9 cellular contexts compared by ENCODE assay signal in the genomic region with DNA sequence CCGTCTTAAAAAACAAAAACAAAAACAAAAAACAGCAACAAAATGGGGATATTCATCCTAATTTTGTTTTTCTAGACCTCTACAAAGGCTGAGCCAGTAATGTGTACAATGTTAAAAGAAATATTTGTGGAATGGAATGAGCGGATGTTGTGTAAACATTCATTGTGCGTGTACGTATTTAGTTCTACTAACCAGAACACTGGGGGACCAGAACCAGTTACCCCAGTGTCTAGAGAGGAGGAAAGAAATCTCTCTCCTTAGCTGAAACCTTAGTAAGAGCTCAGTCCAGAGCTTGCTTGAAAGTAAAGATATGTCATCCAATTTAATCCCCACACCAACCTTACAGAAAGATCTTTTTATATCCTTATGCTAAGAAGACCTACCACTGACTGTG.
A peak's percentile ranks its signal among the peaks of the same experiment; 100 is the strongest.
DNase-seq lines count a peak whose midpoint lies in the region; FAIRE-seq and TF ChIP-seq lines count a peak whose summit lies in the region.
"Had no signal": no experiment of that assay in that cellular context is flagged by ENCODE, and none has a peak within 500 bp of the region (broad histone marks: within the 10 kb centered on the region; RNA-seq: fewer than 3 reads in every experiment).

No MANE protein-coding gene starts in this region.

- no peak for TF ChIP-seq POLR2A in stomach (IDR thresholded peaks at IDR 0.05)

- H3K4me3 ChIP-seq in kidney (ENCODE audit: low read length in 2 of 2) (no peak overlapping the region), stomach (no peak overlapping the region)

- intact Hi-C loops in kidney (cut with DNase I): no loop called here
- intact Hi-C loops in stomach (cut with DNase I; ENCODE audit: low total_unique reads): no loop called here

- peak overlapping the region; percentile 36 to 66 for H3K27ac ChIP-seq in kidney (ENCODE audit: low read depth in 2 of 2, low read length in 2 of 2)
- peak overlapping the region; percentile 64 to 88 (median 76) for H3K27ac ChIP-seq in stomach
- H3K27ac ChIP-seq: 22Rv1 had no signal

- H3K9me3 Mint-ChIP-seq in activated naive CD8-positive, alpha-beta T cell treated with anti-CD3 and anti-CD28 coated beads for 36 hours: peaks cover 2% of the 10 kb centered on the region

- H3K4me1 ChIP-seq in kidney (ENCODE audit: control insufficient read depth in 1 of 2, insufficient read depth in 1 of 2, low read depth in 1 of 2, low read length in 2 of 2) (peaks cover 5 to 12% of the 10 kb centered on the region in 2 donors), stomach (peaks cover 20 to 48% (median 34%) of the 10 kb centered on the region in 4 donors)

- H3K4me3 Mint-ChIP-seq in activated naive CD8-positive, alpha-beta T cell treated with anti-CD3 and anti-CD28 coated beads for 36 hours: no peak overlapping the region

- peak overlapping the region; percentile 87 for H3K27ac Mint-ChIP-seq in activated naive CD8-positive, alpha-beta T cell treated with anti-CD3 and anti-CD28 coated beads for 36 hours

- no peaks in the 10 kb centered on the region for H3K27me3 Mint-ChIP-seq in activated naive CD8-positive, alpha-beta T cell treated with anti-CD3 and anti-CD28 coated beads for 36 hours

- no peak for FAIRE-seq in kidney (lab: Jason Lieb, UNC)

- no peak for TF ChIP-seq CTCF in kidney (IDR thresholded peaks at IDR 0.05; ENCODE audit: borderline replicate concordance, extremely low read depth, insufficient read depth)
- TF ChIP-seq CTCF in stomach (IDR thresholded peaks at IDR 0.05): no peak

- H3K36me3 ChIP-seq in kidney (ENCODE audit: control insufficient read depth in 1 of 2, insufficient read depth in 2 of 2, low read length in 2 of 2) (no peaks in the 10 kb centered on the region), stomach (no peaks in the 10 kb centered on the region)

- peak overlapping the region in 1 of 2 donors; percentile 2 for H3K9ac ChIP-seq in kidney (ENCODE audit: low read length in 2 of 2)

- peak; percentile 47 for DNase-seq in SIG-M5 treated with dmso at 0.1 percent for 504 hours (lab: John Stamatoyannopoulos, UW; ENCODE audit: unreplicated experiment)
- no peak for DNase-seq in SIG-M5 (lab: John Stamatoyannopoulos, UW)
- no peak for DNase-seq in activated naive CD8-positive, alpha-beta T cell treated with anti-CD3 and anti-CD28 coated beads for 36 hours
- no peak for DNase-seq in kidney
- no peak for DNase-seq in stomach
- DNase-seq in RPMI8226: no peak
- no peak for DNase-seq in globus pallidus (ENCODE audit: low spot score)
- DNase-seq in NK-92 (lab: John Stamatoyannopoulos, UW; ENCODE audit: unreplicated experiment): no peak

- peaks cover 14% of the 10 kb centered on the region for H3K4me1 Mint-ChIP-seq in activated naive CD8-positive, alpha-beta T cell treated with anti-CD3 and anti-CD28 coated beads for 36 hours

- WGBS in stomach, 5 donors: 23 to 51% (median 34%) methylated on average over 4 of the region's 4 CpGs

- H3K27me3 ChIP-seq in stomach: no peaks in the 10 kb centered on the region

- H3K36me3 Mint-ChIP-seq in activated naive CD8-positive, alpha-beta T cell treated with anti-CD3 and anti-CD28 coated beads for 36 hours: peaks cover 2% of the 10 kb centered on the region

- H3K9me3 ChIP-seq in kidney (ENCODE audit: control insufficient read depth in 1 of 2, low read length in 2 of 2): no peaks in the 10 kb centered on the region
- H3K9me3 ChIP-seq in stomach: no peaks in the 10 kb centered on the region

- no peak for TF ChIP-seq EP300 in stomach (IDR thresholded peaks at IDR 0.05)
